Comparison of ENCODE assay signal across 32 cellular contexts in the genomic region with DNA sequence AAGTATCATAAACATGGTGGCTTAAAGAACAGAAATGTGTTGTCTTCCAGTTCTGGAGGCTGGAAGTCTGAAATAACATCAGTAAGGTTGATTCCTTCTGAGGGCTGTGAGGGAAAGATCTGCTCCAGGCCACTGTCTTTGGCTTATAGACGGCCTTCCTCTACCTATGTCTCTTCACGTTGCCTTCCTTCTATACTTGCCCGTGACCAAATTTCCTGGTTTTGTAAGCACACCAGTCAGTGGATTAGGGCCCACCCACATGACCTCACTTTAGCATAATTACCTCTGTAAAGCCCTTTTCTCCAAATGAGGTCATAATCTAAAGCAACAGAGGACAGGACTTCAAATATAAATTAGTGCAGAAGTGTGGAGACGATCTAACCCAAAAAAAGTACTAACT.
"Had no signal": no experiment of that assay in that cellular context is flagged by ENCODE, and none has a peak within 500 bp of the region (broad histone marks: within the 10 kb centered on the region; RNA-seq: fewer than 3 reads in every experiment).

No MANE protein-coding gene starts in this region.

- ATAC-seq: activated CD8-positive, alpha-beta T cell treated with anti-CD3 and anti-CD28 coated beads for 36 hours; activated naive CD4-positive, alpha-beta T cell treated with anti-CD3 and anti-CD28 coated beads, Interleukin-2, amount 50 U/mL, for 72 hours; activated T-cell treated with anti-CD3 and anti-CD28 coated beads, Interleukin-2, amount 50 U/mL, for 4 hours; activated T-cell treated with anti-CD3 and anti-CD28 coated beads, Interleukin-2, amount 50 U/mL, for 72 hours; activated T-helper 17 cell treated with anti-CD3 and anti-CD28 coated beads, Interleukin-2, amount 50 U/mL, for 72 hours; body of pancreas had no signal

- H3K36me3 Mint-ChIP-seq: activated CD4-positive, alpha-beta memory T cell treated with anti-CD3 and anti-CD28 coated beads for 36 hours; activated naive CD4-positive, alpha-beta T cell treated with anti-CD3 and anti-CD28 coated beads, Interleukin-2, amount 50 U/mL, for 72 hours; activated naive CD8-positive, alpha-beta T cell treated with anti-CD3 and anti-CD28 coated beads for 36 hours had no signal

- H3K36me3 ChIP-seq: adrenal gland, brain microvascular endothelial cell, breast epithelium had no signal

- H3K4me1 ChIP-seq: adrenal gland, body of pancreas, breast epithelium had no signal

- H3K27me3 ChIP-seq: adrenal gland, body of pancreas, brain microvascular endothelial cell, breast epithelium had no signal

- DNase-seq: activated B cell treated with CpG ODN at 0.5 μM for 24 hours; activated CD4-positive, alpha-beta memory T cell treated with anti-CD3 and anti-CD28 coated beads for 36 hours; activated CD4-positive, alpha-beta T cell treated with anti-CD3 and anti-CD28 coated beads for 4 hours; activated CD4-positive, alpha-beta T cell treated with anti-CD3 and anti-CD28 coated beads, Interleukin-2, amount 10 ng/mL, durations not matched to agents 24 days and 14 days; activated CD4-positive, alpha-beta T cell treated with anti-CD3 and anti-CD28 coated beads, Interleukin-2, amount 50 U/mL, for 1 hour; activated CD4-positive, alpha-beta T cell treated with anti-CD3 and anti-CD28 coated beads, Interleukin-2, amount 50 U/mL, for 4 hours; activated CD4-positive, CD25-positive, alpha-beta regulatory T cell treated with anti-CD3 and anti-CD28 coated beads, Interleukin-2, amount 50 U/mL, for 72 hours; activated CD8-positive, alpha-beta memory T cell treated with anti-CD3 and anti-CD28 coated beads, Interleukin-2, amount 50 U/mL, for 4 hours; activated CD8-positive, alpha-beta T cell treated with anti-CD3 and anti-CD28 coated beads for 36 hours; activated effector memory CD4-positive, alpha-beta T cell treated with anti-CD3 and anti-CD28 coated beads, Interleukin-2, amount 50 U/mL, for 16 hours; activated gamma-delta T cell treated with Interleukin-2 at 50 U/mL for 16 hours; activated naive CD4-positive, alpha-beta T cell; activated naive CD4-positive, alpha-beta T cell treated with anti-CD3 and anti-CD28 coated beads for 36 hours; activated naive CD4-positive, alpha-beta T cell treated with anti-CD3 and anti-CD28 coated beads, Interleukin-2, amount 50 U/mL, for 16 hours; activated naive CD8-positive, alpha-beta T cell treated with anti-CD3 and anti-CD28 coated beads for 36 hours; activated T-cell treated with anti-CD3 and anti-CD28 coated beads for 4 hours; activated T-cell treated with anti-CD3 and anti-CD28 coated beads, Interleukin-2, amount 50 U/mL, for 1 hour; activated T-cell treated with anti-CD3 and anti-CD28 coated beads, Interleukin-2, amount 50 U/mL, for 4 hours; activated T-cell treated with anti-CD3 and anti-CD28 coated beads, Interleukin-2, amount 50 U/mL, for 72 hours; adrenal gland; amniotic stem cell; aorta; body of pancreas; brain microvascular endothelial cell; central memory CD4-positive, alpha-beta T cell; T-helper 9 cell had no signal

- H3K27me3 Mint-ChIP-seq: activated B cell treated with CpG ODN at 0.5 μM for 24 hours; activated CD4-positive, alpha-beta T cell treated with anti-CD3 and anti-CD28 coated beads, Interleukin-2, amount 10 ng/mL, durations not matched to agents 24 days and 14 days; activated CD8-positive, alpha-beta T cell treated with anti-CD3 and anti-CD28 coated beads for 36 hours; activated naive CD8-positive, alpha-beta T cell treated with anti-CD3 and anti-CD28 coated beads for 36 hours; activated T-helper 17 cell treated with anti-CD3 and anti-CD28 coated beads, Interleukin-2, amount 50 U/mL, for 72 hours had no signal

- H3K4me3 ChIP-seq: adrenal gland, body of pancreas, breast epithelium had no signal

- H3K9me3 ChIP-seq: adrenal gland, body of pancreas, breast epithelium had no signal

- H3K4me3 Mint-ChIP-seq: activated B cell treated with CpG ODN at 0.5 μM for 24 hours; activated CD4-positive, alpha-beta memory T cell treated with anti-CD3 and anti-CD28 coated beads for 36 hours; activated CD4-positive, alpha-beta T cell treated with anti-CD3 and anti-CD28 coated beads, Interleukin-2, amount 10 ng/mL, durations not matched to agents 24 days and 14 days; activated CD8-positive, alpha-beta T cell treated with anti-CD3 and anti-CD28 coated beads for 36 hours; activated naive CD4-positive, alpha-beta T cell treated with anti-CD3 and anti-CD28 coated beads for 36 hours; activated naive CD8-positive, alpha-beta T cell treated with anti-CD3 and anti-CD28 coated beads for 36 hours; activated T-cell treated with anti-CD3 and anti-CD28 coated beads, Interleukin-2, amount 50 U/mL, for 4 hours; activated T-cell treated with anti-CD3 and anti-CD28 coated beads, Interleukin-2, amount 50 U/mL, for 72 hours; activated T-helper 1 cell treated with anti-CD3 and anti-CD28 coated beads, Interleukin-12 subunit alpha, Interleukin-12 subunit beta, Interleukin-2, Interleukin-4 antibody, amounts not matched to agents 30 ng/mL and 10 ng/mL and 1 ng/mL, durations not matched to agents 14 hours and 24 hours and 36 hours; activated T-helper 17 cell treated with anti-CD3 and anti-CD28 coated beads, Interleukin-2, amount 50 U/mL, for 72 hours; T-helper 2 cell treated with Interferon-gamma antibody and Interleukin-4, amounts not matched to agents 5 μg/mL and 100 μg/mL, for 36 hours had no signal

- H3K27ac Mint-ChIP-seq: activated B cell treated with CpG ODN at 0.5 μM for 24 hours; activated CD4-positive, alpha-beta memory T cell treated with anti-CD3 and anti-CD28 coated beads for 36 hours; activated CD4-positive, alpha-beta T cell treated with anti-CD3 and anti-CD28 coated beads, Interleukin-2, amount 10 ng/mL, durations not matched to agents 24 days and 14 days; activated CD8-positive, alpha-beta T cell treated with anti-CD3 and anti-CD28 coated beads for 36 hours; activated naive CD4-positive, alpha-beta T cell treated with anti-CD3 and anti-CD28 coated beads for 36 hours; activated naive CD4-positive, alpha-beta T cell treated with anti-CD3 and anti-CD28 coated beads, Interleukin-2, amount 50 U/mL, for 72 hours; activated naive CD8-positive, alpha-beta T cell treated with anti-CD3 and anti-CD28 coated beads for 36 hours; activated T-cell treated with anti-CD3 and anti-CD28 coated beads, Interleukin-2, amount 50 U/mL, for 72 hours; activated T-helper 1 cell treated with anti-CD3 and anti-CD28 coated beads, Interleukin-12 subunit alpha, Interleukin-12 subunit beta, Interleukin-2, Interleukin-4 antibody, amounts not matched to agents 30 ng/mL and 10 ng/mL and 1 ng/mL, durations not matched to agents 14 hours and 24 hours and 36 hours; activated T-helper 17 cell treated with anti-CD3 and anti-CD28 coated beads, Interleukin-2, amount 50 U/mL, for 72 hours; T-helper 2 cell treated with Interferon-gamma antibody and Interleukin-4, amounts not matched to agents 5 μg/mL and 100 μg/mL, for 36 hours had no signal

- H3K27ac ChIP-seq: adrenal gland, body of pancreas, brain microvascular endothelial cell, breast epithelium, VCaP had no signal

- H3K9me3 Mint-ChIP-seq: activated B cell treated with CpG ODN at 0.5 μM for 24 hours; activated CD4-positive, alpha-beta memory T cell treated with anti-CD3 and anti-CD28 coated beads for 36 hours; activated CD8-positive, alpha-beta T cell treated with anti-CD3 and anti-CD28 coated beads for 36 hours; activated naive CD4-positive, alpha-beta T cell treated with anti-CD3 and anti-CD28 coated beads for 36 hours; activated naive CD4-positive, alpha-beta T cell treated with anti-CD3 and anti-CD28 coated beads, Interleukin-2, amount 50 U/mL, for 72 hours; activated naive CD8-positive, alpha-beta T cell treated with anti-CD3 and anti-CD28 coated beads for 36 hours; activated T-cell treated with anti-CD3 and anti-CD28 coated beads, Interleukin-2, amount 50 U/mL, for 4 hours; activated T-cell treated with anti-CD3 and anti-CD28 coated beads, Interleukin-2, amount 50 U/mL, for 72 hours; activated T-helper 1 cell treated with anti-CD3 and anti-CD28 coated beads, Interleukin-12 subunit alpha, Interleukin-12 subunit beta, Interleukin-2, Interleukin-4 antibody, amounts not matched to agents 30 ng/mL and 10 ng/mL and 1 ng/mL, durations not matched to agents 14 hours and 24 hours and 36 hours; activated T-helper 17 cell treated with anti-CD3 and anti-CD28 coated beads, Interleukin-2, amount 50 U/mL, for 72 hours; T-helper 2 cell treated with Interferon-gamma antibody and Interleukin-4, amounts not matched to agents 5 μg/mL and 100 μg/mL, for 36 hours had no signal

- H3K4me1 Mint-ChIP-seq: activated B cell treated with CpG ODN at 0.5 μM for 24 hours; activated T-helper 17 cell treated with anti-CD3 and anti-CD28 coated beads, Interleukin-2, amount 50 U/mL, for 72 hours had no signal
